ENCODE assay signal across 12 cellular contexts in genomic region chr3:95235916-95236315, GRCh38.
"Had no signal": no experiment of that assay in that cellular context is flagged by ENCODE, and none has a peak within 500 bp of the region (broad histone marks: within the 10 kb centered on the region; RNA-seq: fewer than 3 reads in every experiment).

No MANE protein-coding gene starts in this region.

- DNase-seq: effector memory CD8-positive, alpha-beta T cell; esophagus squamous epithelium; foreskin fibroblast; mucosa of descending colon; naive thymus-derived CD8-positive, alpha-beta T cell; ovary; right lobe of liver; stimulated activated CD4-positive, alpha-beta T cell treated with anti-CD3 and anti-CD28 coated beads, Interleukin-4, amount 100 ng/mL, for 24 hours; testis had no signal

- H3K27me3 ChIP-seq: esophagus squamous epithelium, hepatocyte, ovary, right lobe of liver, testis, tibial nerve had no signal

- H3K4me3 ChIP-seq: esophagus squamous epithelium, hepatocyte, mucosa of descending colon, ovary, right lobe of liver, testis, tibial nerve had no signal

- H3K36me3 ChIP-seq: esophagus squamous epithelium, ovary, right lobe of liver, tibial nerve had no signal

- ATAC-seq: effector memory CD8-positive, alpha-beta T cell; mucosa of descending colon; naive thymus-derived CD8-positive, alpha-beta T cell; right lobe of liver; stimulated activated memory B cell treated with anti-CD40 and anti-IgM and Interleukin-4, amounts not matched to agents 10 μg/mL and 1 μg/mL and 100 μg/mL, for 72 hours had no signal
